Comparison of ENCODE assay signal across 1 cellular context in the genomic region with DNA sequence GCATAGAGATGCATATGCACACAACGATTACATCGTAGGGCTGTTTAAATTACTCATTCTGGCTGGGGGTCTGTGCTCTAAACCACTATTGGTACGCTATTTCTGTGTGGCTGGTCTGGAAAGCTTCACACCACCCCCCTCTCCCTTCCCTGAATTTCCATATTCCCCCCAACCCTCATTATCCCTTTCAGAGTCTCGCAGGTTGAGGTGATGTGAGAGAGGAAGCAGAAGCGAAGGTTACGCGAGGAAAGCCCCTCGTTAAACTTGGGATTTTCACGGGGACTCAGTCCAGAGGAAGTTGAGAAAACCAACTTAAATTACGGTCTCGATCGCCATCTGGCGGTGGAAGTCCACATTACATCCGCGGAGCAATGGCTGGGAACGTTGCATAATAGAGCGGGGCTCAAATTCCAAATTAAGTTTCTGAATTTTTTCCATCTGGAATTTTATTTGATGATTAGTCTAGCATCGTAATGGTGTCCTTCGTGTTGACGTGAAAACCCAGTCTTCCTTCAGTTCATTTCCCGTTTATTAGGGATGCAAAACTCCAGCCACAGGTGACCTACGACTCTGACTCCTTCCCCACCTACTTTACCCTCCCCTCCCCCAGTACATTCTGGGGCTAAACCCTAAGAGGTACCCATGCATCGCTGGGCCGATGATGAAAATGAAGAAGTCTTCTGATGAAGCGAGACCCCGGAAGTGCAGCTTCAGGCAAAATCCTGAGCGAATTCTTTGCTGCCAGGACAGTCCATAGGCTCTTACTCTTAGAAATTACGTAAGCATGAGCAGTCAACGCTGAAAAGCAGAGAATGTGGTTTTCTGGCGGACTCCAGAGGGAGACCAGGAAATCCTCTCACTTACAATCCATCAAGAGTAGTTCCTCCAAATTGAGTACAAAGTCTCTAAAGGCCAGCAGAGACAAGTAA.
TF ChIP-seq lines count a peak whose summit lies in the region.

No MANE protein-coding gene starts in this region.

TF ChIP-seq in K562, 482 proteins besides CTCF, POLR2A, EP300 and RAD21 (continued from another document and continues in another):
- TF ChIP-seq, protein P1, sequence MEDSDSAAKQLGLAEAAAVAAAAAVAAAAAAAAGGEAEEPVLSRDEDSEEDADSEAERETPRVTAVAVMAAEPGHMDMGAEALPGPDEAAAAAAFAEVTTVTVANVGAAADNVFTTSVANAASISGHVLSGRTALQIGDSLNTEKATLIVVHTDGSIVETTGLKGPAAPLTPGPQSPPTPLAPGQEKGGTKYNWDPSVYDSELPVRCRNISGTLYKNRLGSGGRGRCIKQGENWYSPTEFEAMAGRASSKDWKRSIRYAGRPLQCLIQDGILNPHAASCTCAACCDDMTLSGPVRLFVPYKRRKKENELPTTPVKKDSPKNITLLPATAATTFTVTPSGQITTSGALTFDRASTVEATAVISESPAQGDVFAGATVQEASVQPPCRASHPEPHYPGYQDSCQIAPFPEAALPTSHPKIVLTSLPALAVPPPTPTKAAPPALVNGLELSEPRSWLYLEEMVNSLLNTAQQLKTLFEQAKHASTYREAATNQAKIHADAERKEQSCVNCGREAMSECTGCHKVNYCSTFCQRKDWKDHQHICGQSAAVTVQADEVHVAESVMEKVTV (CRISPR knock-in tag; IDR thresholded peaks at IDR 0.05), result peak; percentile 60
- TF ChIP-seq ERF (CRISPR knock-in tag; IDR thresholded peaks at IDR 0.05) (no peak), EZH2 (IDR thresholded peaks at IDR 0.05; ENCODE audit: borderline replicate concordance, low read depth, low read length) (no peak), FUS (optimal IDR thresholded peaks at IDR 0.05; ENCODE audit: low read depth, low read length) (no peak), ZNF707 (CRISPR knock-in tag; conservative IDR thresholded peaks at IDR 0.05) (no peak), ZNF384 (IDR thresholded peaks at IDR 0.05; ENCODE audit: low read depth, low read length) (no peak), POLR2G (IDR thresholded peaks at IDR 0.05; ENCODE audit: low read depth, low read length) (no peak), CEBPG (CRISPR knock-in tag; IDR thresholded peaks at IDR 0.05) (peak; percentile 88), CEBPG (tag; conservative IDR thresholded peaks at IDR 0.05 in 1 of 2, IDR thresholded peaks at IDR 0.05 in 1 of 2) (peak; percentile 92 to 98), SMARCC2 (IDR thresholded peaks at IDR 0.05; ENCODE audit: low read depth) (no peak), CEBPB (tag; IDR thresholded peaks at IDR 0.05) (peak; percentile 97), RB1 (IDR thresholded peaks at IDR 0.05; ENCODE audit: low read depth) (peak; percentile 59; the same call in 1 of the 2 replicates), HMGN3 (IDR thresholded peaks at IDR 0.05; ENCODE audit: borderline replicate concordance, extremely low read depth, insufficient read length, low read depth, low read length) (no peak), LEF1 (IDR thresholded peaks at IDR 0.05) (no peak), ZNF764 (CRISPR knock-in tag; IDR thresholded peaks at IDR 0.05; ENCODE audit: low read depth) (no peak), ESRRB (CRISPR knock-in tag; IDR thresholded peaks at IDR 0.05; ENCODE audit: borderline replicate concordance) (no peak)
- TF ChIP-seq, protein P2, sequence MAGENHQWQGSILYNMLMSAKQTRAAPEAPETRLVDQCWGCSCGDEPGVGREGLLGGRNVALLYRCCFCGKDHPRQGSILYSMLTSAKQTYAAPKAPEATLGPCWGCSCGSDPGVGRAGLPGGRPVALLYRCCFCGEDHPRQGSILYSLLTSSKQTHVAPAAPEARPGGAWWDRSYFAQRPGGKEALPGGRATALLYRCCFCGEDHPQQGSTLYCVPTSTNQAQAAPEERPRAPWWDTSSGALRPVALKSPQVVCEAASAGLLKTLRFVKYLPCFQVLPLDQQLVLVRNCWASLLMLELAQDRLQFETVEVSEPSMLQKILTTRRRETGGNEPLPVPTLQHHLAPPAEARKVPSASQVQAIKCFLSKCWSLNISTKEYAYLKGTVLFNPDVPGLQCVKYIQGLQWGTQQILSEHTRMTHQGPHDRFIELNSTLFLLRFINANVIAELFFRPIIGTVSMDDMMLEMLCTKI (IDR thresholded peaks at IDR 0.05; ENCODE audit: partially characterized antibody), result no peak
- TF ChIP-seq, protein P3, sequence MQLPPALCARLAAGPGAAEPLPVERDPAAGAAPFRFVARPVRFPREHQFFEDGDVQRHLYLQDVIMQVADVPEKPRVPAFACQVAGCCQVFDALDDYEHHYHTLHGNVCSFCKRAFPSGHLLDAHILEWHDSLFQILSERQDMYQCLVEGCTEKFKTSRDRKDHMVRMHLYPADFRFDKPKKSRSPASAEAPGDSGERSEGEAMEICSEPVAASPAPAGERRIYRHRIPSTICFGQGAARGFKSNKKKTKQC (CRISPR knock-in tag; IDR thresholded peaks at IDR 0.05), result no peak
- TF ChIP-seq, protein P4, sequence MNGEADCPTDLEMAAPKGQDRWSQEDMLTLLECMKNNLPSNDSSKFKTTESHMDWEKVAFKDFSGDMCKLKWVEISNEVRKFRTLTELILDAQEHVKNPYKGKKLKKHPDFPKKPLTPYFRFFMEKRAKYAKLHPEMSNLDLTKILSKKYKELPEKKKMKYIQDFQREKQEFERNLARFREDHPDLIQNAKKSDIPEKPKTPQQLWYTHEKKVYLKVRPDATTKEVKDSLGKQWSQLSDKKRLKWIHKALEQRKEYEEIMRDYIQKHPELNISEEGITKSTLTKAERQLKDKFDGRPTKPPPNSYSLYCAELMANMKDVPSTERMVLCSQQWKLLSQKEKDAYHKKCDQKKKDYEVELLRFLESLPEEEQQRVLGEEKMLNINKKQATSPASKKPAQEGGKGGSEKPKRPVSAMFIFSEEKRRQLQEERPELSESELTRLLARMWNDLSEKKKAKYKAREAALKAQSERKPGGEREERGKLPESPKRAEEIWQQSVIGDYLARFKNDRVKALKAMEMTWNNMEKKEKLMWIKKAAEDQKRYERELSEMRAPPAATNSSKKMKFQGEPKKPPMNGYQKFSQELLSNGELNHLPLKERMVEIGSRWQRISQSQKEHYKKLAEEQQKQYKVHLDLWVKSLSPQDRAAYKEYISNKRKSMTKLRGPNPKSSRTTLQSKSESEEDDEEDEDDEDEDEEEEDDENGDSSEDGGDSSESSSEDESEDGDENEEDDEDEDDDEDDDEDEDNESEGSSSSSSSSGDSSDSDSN (IDR thresholded peaks at IDR 0.05; ENCODE audit: borderline replicate concordance in 1 of 2, low read depth in 2 of 2, low read length in 2 of 2), result no peak
- TF ChIP-seq, protein P5, sequence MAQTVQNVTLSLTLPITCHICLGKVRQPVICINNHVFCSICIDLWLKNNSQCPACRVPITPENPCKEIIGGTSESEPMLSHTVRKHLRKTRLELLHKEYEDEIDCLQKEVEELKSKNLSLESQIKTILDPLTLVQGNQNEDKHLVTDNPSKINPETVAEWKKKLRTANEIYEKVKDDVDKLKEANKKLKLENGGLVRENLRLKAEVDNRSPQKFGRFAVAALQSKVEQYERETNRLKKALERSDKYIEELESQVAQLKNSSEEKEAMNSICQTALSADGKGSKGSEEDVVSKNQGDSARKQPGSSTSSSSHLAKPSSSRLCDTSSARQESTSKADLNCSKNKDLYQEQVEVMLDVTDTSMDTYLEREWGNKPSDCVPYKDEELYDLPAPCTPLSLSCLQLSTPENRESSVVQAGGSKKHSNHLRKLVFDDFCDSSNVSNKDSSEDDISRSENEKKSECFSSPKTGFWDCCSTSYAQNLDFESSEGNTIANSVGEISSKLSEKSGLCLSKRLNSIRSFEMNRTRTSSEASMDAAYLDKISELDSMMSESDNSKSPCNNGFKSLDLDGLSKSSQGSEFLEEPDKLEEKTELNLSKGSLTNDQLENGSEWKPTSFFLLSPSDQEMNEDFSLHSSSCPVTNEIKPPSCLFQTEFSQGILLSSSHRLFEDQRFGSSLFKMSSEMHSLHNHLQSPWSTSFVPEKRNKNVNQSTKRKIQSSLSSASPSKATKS (CRISPR knock-in tag; IDR thresholded peaks at IDR 0.05), result no peak
- TF ChIP-seq, protein P6, sequence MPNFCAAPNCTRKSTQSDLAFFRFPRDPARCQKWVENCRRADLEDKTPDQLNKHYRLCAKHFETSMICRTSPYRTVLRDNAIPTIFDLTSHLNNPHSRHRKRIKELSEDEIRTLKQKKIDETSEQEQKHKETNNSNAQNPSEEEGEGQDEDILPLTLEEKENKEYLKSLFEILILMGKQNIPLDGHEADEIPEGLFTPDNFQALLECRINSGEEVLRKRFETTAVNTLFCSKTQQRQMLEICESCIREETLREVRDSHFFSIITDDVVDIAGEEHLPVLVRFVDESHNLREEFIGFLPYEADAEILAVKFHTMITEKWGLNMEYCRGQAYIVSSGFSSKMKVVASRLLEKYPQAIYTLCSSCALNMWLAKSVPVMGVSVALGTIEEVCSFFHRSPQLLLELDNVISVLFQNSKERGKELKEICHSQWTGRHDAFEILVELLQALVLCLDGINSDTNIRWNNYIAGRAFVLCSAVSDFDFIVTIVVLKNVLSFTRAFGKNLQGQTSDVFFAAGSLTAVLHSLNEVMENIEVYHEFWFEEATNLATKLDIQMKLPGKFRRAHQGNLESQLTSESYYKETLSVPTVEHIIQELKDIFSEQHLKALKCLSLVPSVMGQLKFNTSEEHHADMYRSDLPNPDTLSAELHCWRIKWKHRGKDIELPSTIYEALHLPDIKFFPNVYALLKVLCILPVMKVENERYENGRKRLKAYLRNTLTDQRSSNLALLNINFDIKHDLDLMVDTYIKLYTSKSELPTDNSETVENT (CRISPR knock-in tag; IDR thresholded peaks at IDR 0.05), result no peak
- TF ChIP-seq, protein P7, sequence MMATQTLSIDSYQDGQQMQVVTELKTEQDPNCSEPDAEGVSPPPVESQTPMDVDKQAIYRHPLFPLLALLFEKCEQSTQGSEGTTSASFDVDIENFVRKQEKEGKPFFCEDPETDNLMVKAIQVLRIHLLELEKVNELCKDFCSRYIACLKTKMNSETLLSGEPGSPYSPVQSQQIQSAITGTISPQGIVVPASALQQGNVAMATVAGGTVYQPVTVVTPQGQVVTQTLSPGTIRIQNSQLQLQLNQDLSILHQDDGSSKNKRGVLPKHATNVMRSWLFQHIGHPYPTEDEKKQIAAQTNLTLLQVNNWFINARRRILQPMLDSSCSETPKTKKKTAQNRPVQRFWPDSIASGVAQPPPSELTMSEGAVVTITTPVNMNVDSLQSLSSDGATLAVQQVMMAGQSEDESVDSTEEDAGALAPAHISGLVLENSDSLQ (IDR thresholded peaks at IDR 0.05), result no peak
- TF ChIP-seq, protein P8, sequence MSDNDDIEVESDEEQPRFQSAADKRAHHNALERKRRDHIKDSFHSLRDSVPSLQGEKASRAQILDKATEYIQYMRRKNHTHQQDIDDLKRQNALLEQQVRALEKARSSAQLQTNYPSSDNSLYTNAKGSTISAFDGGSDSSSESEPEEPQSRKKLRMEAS (CRISPR knock-in tag; IDR thresholded peaks at IDR 0.05), result no peak
- TF ChIP-seq, protein P9, sequence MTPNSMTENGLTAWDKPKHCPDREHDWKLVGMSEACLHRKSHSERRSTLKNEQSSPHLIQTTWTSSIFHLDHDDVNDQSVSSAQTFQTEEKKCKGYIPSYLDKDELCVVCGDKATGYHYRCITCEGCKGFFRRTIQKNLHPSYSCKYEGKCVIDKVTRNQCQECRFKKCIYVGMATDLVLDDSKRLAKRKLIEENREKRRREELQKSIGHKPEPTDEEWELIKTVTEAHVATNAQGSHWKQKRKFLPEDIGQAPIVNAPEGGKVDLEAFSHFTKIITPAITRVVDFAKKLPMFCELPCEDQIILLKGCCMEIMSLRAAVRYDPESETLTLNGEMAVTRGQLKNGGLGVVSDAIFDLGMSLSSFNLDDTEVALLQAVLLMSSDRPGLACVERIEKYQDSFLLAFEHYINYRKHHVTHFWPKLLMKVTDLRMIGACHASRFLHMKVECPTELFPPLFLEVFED (CRISPR knock-in tag; conservative IDR thresholded peaks at IDR 0.05), result peak; percentile 68; the same call in 1 of the 2 replicates
- TF ChIP-seq, protein P10, sequence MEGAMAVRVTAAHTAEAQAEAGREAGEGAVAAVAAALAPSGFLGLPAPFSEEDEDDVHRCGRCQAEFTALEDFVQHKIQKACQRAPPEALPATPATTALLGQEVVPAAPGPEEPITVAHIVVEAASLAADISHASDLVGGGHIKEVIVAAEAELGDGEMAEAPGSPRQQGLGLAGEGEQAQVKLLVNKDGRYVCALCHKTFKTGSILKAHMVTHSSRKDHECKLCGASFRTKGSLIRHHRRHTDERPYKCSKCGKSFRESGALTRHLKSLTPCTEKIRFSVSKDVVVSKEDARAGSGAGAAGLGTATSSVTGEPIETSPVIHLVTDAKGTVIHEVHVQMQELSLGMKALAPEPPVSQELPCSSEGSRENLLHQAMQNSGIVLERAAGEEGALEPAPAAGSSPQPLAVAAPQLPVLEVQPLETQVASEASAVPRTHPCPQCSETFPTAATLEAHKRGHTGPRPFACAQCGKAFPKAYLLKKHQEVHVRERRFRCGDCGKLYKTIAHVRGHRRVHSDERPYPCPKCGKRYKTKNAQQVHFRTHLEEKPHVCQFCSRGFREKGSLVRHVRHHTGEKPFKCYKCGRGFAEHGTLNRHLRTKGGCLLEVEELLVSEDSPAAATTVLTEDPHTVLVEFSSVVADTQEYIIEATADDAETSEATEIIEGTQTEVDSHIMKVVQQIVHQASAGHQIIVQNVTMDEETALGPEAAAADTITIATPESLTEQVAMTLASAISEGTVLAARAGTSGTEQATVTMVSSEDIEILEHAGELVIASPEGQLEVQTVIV (CRISPR knock-in tag; IDR thresholded peaks at IDR 0.05; ENCODE audit: borderline replicate concordance), result no peak
- TF ChIP-seq, protein P11, sequence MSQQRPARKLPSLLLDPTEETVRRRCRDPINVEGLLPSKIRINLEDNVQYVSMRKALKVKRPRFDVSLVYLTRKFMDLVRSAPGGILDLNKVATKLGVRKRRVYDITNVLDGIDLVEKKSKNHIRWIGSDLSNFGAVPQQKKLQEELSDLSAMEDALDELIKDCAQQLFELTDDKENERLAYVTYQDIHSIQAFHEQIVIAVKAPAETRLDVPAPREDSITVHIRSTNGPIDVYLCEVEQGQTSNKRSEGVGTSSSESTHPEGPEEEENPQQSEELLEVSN (IDR thresholded peaks at IDR 0.05; ENCODE audit: borderline replicate concordance in 1 of 2, extremely low read depth in 1 of 2, insufficient read depth in 1 of 2, insufficient read length in 1 of 2, low read depth in 1 of 2, low read length in 1 of 2, poor library complexity in 1 of 2, severe bottlenecking in 1 of 2), result no peak
- TF ChIP-seq, protein P12, sequence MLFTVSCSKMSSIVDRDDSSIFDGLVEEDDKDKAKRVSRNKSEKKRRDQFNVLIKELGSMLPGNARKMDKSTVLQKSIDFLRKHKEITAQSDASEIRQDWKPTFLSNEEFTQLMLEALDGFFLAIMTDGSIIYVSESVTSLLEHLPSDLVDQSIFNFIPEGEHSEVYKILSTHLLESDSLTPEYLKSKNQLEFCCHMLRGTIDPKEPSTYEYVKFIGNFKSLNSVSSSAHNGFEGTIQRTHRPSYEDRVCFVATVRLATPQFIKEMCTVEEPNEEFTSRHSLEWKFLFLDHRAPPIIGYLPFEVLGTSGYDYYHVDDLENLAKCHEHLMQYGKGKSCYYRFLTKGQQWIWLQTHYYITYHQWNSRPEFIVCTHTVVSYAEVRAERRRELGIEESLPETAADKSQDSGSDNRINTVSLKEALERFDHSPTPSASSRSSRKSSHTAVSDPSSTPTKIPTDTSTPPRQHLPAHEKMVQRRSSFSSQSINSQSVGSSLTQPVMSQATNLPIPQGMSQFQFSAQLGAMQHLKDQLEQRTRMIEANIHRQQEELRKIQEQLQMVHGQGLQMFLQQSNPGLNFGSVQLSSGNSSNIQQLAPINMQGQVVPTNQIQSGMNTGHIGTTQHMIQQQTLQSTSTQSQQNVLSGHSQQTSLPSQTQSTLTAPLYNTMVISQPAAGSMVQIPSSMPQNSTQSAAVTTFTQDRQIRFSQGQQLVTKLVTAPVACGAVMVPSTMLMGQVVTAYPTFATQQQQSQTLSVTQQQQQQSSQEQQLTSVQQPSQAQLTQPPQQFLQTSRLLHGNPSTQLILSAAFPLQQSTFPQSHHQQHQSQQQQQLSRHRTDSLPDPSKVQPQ (CRISPR knock-in tag; IDR thresholded peaks at IDR 0.05; ENCODE audit: borderline replicate concordance), result no peak
